ENCODE assay signal across 8 cellular contexts in genomic region chr20:49132995-49133451, GRCh38. TPM values are rescaled to one million over a fixed set of nuclear protein-coding genes. Genes with fewer than 3 reads are reported as not detected.
A peak's percentile ranks its signal among the peaks of the same experiment; 100 is the strongest.
DNase-seq lines count a peak whose midpoint lies in the region; ATAC-seq, FAIRE-seq and TF ChIP-seq lines count a peak whose summit lies in the region.

No MANE protein-coding gene starts in this region.

- peaks cover 1% of the 10 kb centered on the region for H3K4me1 Mint-ChIP-seq in T-helper 2 cell treated with Interferon-gamma antibody and Interleukin-4, amounts not matched to agents 5 μg/mL and 100 μg/mL, for 36 hours (ENCODE audit: low read depth)

- H3K4me3 ChIP-seq in lower lobe of right lung = no peak overlapping the region
- H3K4me3 ChIP-seq in uterus = no peak overlapping the region

- H3K27me3 Mint-ChIP-seq in T-helper 2 cell treated with Interferon-gamma antibody and Interleukin-4, amounts not matched to agents 5 μg/mL and 100 μg/mL, for 36 hours (ENCODE audit: low read depth) = no peaks in the 10 kb centered on the region

- H3K9me3 Mint-ChIP-seq in T-helper 2 cell treated with Interferon-gamma antibody and Interleukin-4, amounts not matched to agents 5 μg/mL and 100 μg/mL, for 36 hours = no peaks in the 10 kb centered on the region

- DNase-seq in DMS53 treated with DMSO at 0.1 percent for 48 hours (lab: John Stamatoyannopoulos, UW; ENCODE audit: unreplicated experiment) (peak; percentile 47), HS-5 (ENCODE audit: low read depth) (peak; percentile 77), RCC 7860 (ENCODE audit: low spot score) (peak; percentile 72), dermis microvascular lymphatic vessel endothelial cell (ENCODE audit: low read depth in 2 of 2) (peak; percentile 63 to 74), lower lobe of right lung (no peak), uterus (peak in 1 of 2 donors; percentile 25)
- DNase-seq in T-helper 2 cell treated with Interferon-gamma antibody and Interleukin-4, amounts not matched to agents 5 μg/mL and 100 μg/mL, for 36 hours (ENCODE audit: low spot score) = no peak

- intact Hi-C loops in lower lobe of right lung (cut with DNase I) = loop anchor here (10.0 kb wide), 1 partner anchor 82 kb away; the partner anchor contains the start of gene DDX27
- intact Hi-C loops in uterus (cut with DNase I; ENCODE audit: low total_unique reads) = loop anchor here (5.0 kb wide), 1 partner anchor 84 kb away; the partner anchor contains the start of gene DDX27

- H3K27me3 ChIP-seq in lower lobe of right lung (ENCODE audit: low read depth) (no peaks in the 10 kb centered on the region), uterus (no peaks in the 10 kb centered on the region)

- H3K9me3 ChIP-seq in lower lobe of right lung (no peaks in the 10 kb centered on the region), uterus (no peaks in the 10 kb centered on the region)

- no peak for TF ChIP-seq POLR2A in uterus (IDR thresholded peaks at IDR 0.05)

- peaks cover 34% of the 10 kb centered on the region for H3K36me3 Mint-ChIP-seq in T-helper 2 cell treated with Interferon-gamma antibody and Interleukin-4, amounts not matched to agents 5 μg/mL and 100 μg/mL, for 36 hours (ENCODE audit: low read depth)

- no peak overlapping the region for H3K4me3 Mint-ChIP-seq in T-helper 2 cell treated with Interferon-gamma antibody and Interleukin-4, amounts not matched to agents 5 μg/mL and 100 μg/mL, for 36 hours

- no peak overlapping the region for H3K27ac Mint-ChIP-seq in T-helper 2 cell treated with Interferon-gamma antibody and Interleukin-4, amounts not matched to agents 5 μg/mL and 100 μg/mL, for 36 hours

- peak; percentile 81 for FAIRE-seq in RCC 7860 (lab: Jason Lieb, UNC)

- peaks cover 8% of the 10 kb centered on the region for H3K4me1 ChIP-seq in lower lobe of right lung
- H3K4me1 ChIP-seq in uterus = no peaks in the 10 kb centered on the region

- ATAC-seq in lower lobe of right lung (peak; percentile 72 to 86), HG03571 (IDR thresholded peaks at IDR 0.05; ENCODE audit: unreplicated experiment) (no peak)

- peaks cover 49% of the 10 kb centered on the region for H3K36me3 ChIP-seq in lower lobe of right lung
- no peaks in the 10 kb centered on the region for H3K36me3 ChIP-seq in uterus

- TF ChIP-seq CTCF in lower lobe of right lung (IDR thresholded peaks at IDR 0.05) = peak; percentile 56
- peak; percentile 42 to 77 (median 65) for TF ChIP-seq CTCF in uterus (IDR thresholded peaks at IDR 0.05)

- H3K27ac ChIP-seq in lower lobe of right lung (peak overlapping the region; percentile 18), uterus (peak overlapping the region; percentile 20 to 36)

RNA-seq across cellular contexts. Expression of gene STAU1, which starts 55.1 kb away (rescaled TPM):
- total RNA-seq in dermis microvascular lymphatic vessel endothelial cell (38.0 and 50.1 TPM in 2 replicates), lower lobe of right lung (73.5 TPM), uterus (10 to 100 TPM; 52.6 to 97.1 (median 73.3) TPM)

Comparison
In these comparisons a context has a peak if more than half of its experiments do, and no peak if none do; other contexts are left out.
1. DNase-seq: peak in DMS53 treated with DMSO at 0.1 percent for 48 hours (single experiment), HS-5 (single experiment), RCC 7860 (single experiment) and dermis microvascular lymphatic vessel endothelial cell (2 of 2); none in lower lobe of right lung (single experiment) and T-helper 2 cell treated with Interferon-gamma antibody and Interleukin-4, amounts not matched to agents 5 μg/mL and 100 μg/mL, for 36 hours (single experiment).